Comparison of ENCODE assay signal across 2 cellular contexts in genomic region chr4:185580699-185581098, GRCh38.
TF ChIP-seq lines count a peak whose summit lies in the region.

No MANE protein-coding gene starts in this region.

TF ChIP-seq in IMR-90, 13 proteins besides CTCF, POLR2A, EP300 and RAD21:
- no peak for TF ChIP-seq RCOR1 (IDR thresholded peaks at IDR 0.05; ENCODE audit: insufficient replicate concordance, low read length)
- TF ChIP-seq MAFK (IDR thresholded peaks at IDR 0.05; ENCODE audit: low read depth, low read length) = no peak
- TF ChIP-seq MAZ (IDR thresholded peaks at IDR 0.05; ENCODE audit: borderline replicate concordance, low read depth, low read length) = no peak
- TF ChIP-seq NFE2L2 (IDR thresholded peaks at IDR 0.05; ENCODE audit: low read depth, low read length) = no peak
- no peak for TF ChIP-seq MXI1 (IDR thresholded peaks at IDR 0.05; ENCODE audit: borderline replicate concordance, low read depth, low read length)
- no peak for TF ChIP-seq BHLHE40 (IDR thresholded peaks at IDR 0.05; ENCODE audit: low read depth, low read length)
- TF ChIP-seq CEBPB (IDR thresholded peaks at IDR 0.05; ENCODE audit: low read depth, low read length) = no peak
- TF ChIP-seq RFX5 (IDR thresholded peaks at IDR 0.05; ENCODE audit: low read depth, low read length) = no peak
- TF ChIP-seq SMC3 (IDR thresholded peaks at IDR 0.05; ENCODE audit: low read depth, low read length) = no peak
- TF ChIP-seq USF2 (IDR thresholded peaks at IDR 0.05; ENCODE audit: low read depth, low read length) = no peak
- TF ChIP-seq ELK1 (IDR thresholded peaks at IDR 0.05; ENCODE audit: borderline replicate concordance, low read depth, low read length) = no peak
- no peak for TF ChIP-seq FOS (IDR thresholded peaks at IDR 0.05; ENCODE audit: low read depth, low read length)
- no peak for TF ChIP-seq CHD1 (IDR thresholded peaks at IDR 0.05; ENCODE audit: low read depth, low read length)

TF ChIP-seq in H1, 55 proteins besides CTCF, POLR2A, EP300 and RAD21:
- TF ChIP-seq CHD1 (IDR thresholded peaks at IDR 0.05; ENCODE audit: low read depth, low read length) (no peak), SAP30 (IDR thresholded peaks at IDR 0.05; ENCODE audit: insufficient read depth, insufficient replicate concordance, low read length) (no peak), MAX (IDR thresholded peaks at IDR 0.05) (no peak), JUND (IDR thresholded peaks at IDR 0.05; ENCODE audit: low read length) (0 out of 2 replicates have a peak, but pooled peaks have one; percentile 16)
TF ChIP-seq in H1: peak in this region for 1.
